ENCODE assay signal across 23 cellular contexts in the genomic region with DNA sequence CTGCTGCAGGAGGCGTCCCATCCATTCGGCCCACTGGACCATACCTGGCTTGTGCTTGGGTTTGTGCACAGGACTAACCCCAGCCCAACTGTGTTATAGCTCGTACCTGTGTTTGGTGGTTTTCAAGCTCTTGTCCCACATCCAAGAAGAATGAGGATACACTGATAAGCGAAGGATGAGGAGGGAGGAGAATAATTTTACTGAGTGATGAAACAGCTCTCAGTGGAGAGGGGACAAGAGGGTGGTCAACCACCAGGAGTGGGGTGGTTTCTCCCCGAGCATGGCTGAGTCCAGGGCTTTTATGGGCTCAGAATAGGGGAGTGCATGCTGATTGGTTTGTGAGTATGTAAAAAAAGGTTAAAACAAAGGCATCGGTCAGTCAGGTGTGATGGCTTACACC. TPM values are rescaled to one million over a fixed set of nuclear protein-coding genes. Genes with fewer than 3 reads are reported as not detected.
DNase-seq lines count a peak whose midpoint lies in the region; ATAC-seq, FAIRE-seq and TF ChIP-seq lines count a peak whose summit lies in the region.
"Had no signal": no experiment of that assay in that cellular context is flagged by ENCODE, and none has a peak within 500 bp of the region (broad histone marks: within the 10 kb centered on the region; RNA-seq: fewer than 3 reads in every experiment).

No MANE protein-coding gene starts in this region.

- H3K36me3 ChIP-seq in K562 (ENCODE audit: control insufficient read depth, insufficient read depth, low read length), result no peaks in the 10 kb centered on the region; the same call in 2 of the 3 replicates

- H3K4me3 ChIP-seq in K562, result no peak overlapping the region
- H3K4me3 ChIP-seq: A549 had no signal

- H3K9me3 ChIP-seq in K562 (replicated peaks; ENCODE audit: control insufficient read depth, insufficient read depth, low read depth, low read length) (peaks cover 12% of the 10 kb centered on the region), T-helper 17 cell (ENCODE audit: control insufficient read depth, low read length, poor library complexity, severe bottlenecking) (no peaks in the 10 kb centered on the region)
- H3K9me3 ChIP-seq: A549 had no signal

- peaks cover 7 to 18% of the 10 kb centered on the region in 2 experiments for H3K4me1 ChIP-seq in K562 (replicated peaks in 1 of 2; ENCODE audit: control insufficient read depth in 2 of 2, insufficient read depth in 2 of 2, low read length in 2 of 2)
- H3K4me1 ChIP-seq: A549, Caco-2 had no signal

- in situ Hi-C loops in K562 (cut with MboI), result no loop called here

- no peaks in the 10 kb centered on the region for H3K27me3 Mint-ChIP-seq in T-helper 17 cell
- H3K27me3 Mint-ChIP-seq: B cell; CD4-positive, alpha-beta T cell had no signal

- peak overlapping the region; percentile 53; the same call in 1 of the 2 replicates for H2AFZ ChIP-seq in K562 (ENCODE audit: low read depth, low read length)

- ATAC-seq in K562 (no peak), T-helper 17 cell (no peak)
- ATAC-seq: A549; CD8-positive, alpha-beta T cell had no signal

- BruUV-seq in K562 (replicated peaks; lab: Mats Ljungman, UMichigan), result no TSS peak

- H3K9ac ChIP-seq in K562 (ENCODE audit: insufficient read depth in 1 of 2, low read depth in 2 of 2, low read length in 2 of 2), result no peak overlapping the region
- H3K9ac ChIP-seq: BLaER1 treated with 17β-estradiol and CSF1 and Interleukin-3, amounts not matched to agents 10 nM and 100 nM had no signal

- DNase-seq in DMS53 (lab: John Stamatoyannopoulos, UW) (peak; percentile 25), DMS53 treated with DMSO at 0.1 percent for 48 hours (lab: John Stamatoyannopoulos, UW; ENCODE audit: unreplicated experiment) (no peak), K562 (ENCODE audit: extremely low read depth in 1 of 4, low spot score in 3 of 4) (peak in 1 of 4 experiments; percentile 26), T-helper 17 cell (no peak), GOT3 (lab: John Stamatoyannopoulos, UW) (no peak)
- DNase-seq: AML-193; Caco-2; Calu3; CD4-positive, alpha-beta T cell; CD8-positive, alpha-beta T cell; DMS79 treated with DMSO at 0.1 percent for 48 hours; GF-D8 had no signal

- POLR2A ChIA-PET in K562 (lab: Yijun Ruan, JAX), result interaction anchor here (1.1 to 1.9 kb wide), 3 partner anchors 10 to 13 kb away, joined by 4 to 7 read pairs (median 6); no protein-coding TSS in a partner anchor

- no peak for TF ChIP-seq CTCF in K562 (IDR thresholded peaks at IDR 0.05 in 2 of 3, conservative IDR thresholded peaks at IDR 0.05 in 1 of 3; ENCODE audit: insufficient read depth in 2 of 3, low read depth in 1 of 3, low read length in 3 of 3)

- FAIRE-seq in K562 (lab: Jason Lieb, UNC), result no peak
- FAIRE-seq: A549, D721Med, G401.6, GM12891, GM19239 had no signal

- H3K4me3 Mint-ChIP-seq in T-helper 17 cell, result no peak overlapping the region
- H3K4me3 Mint-ChIP-seq: B cell; CD4-positive, alpha-beta T cell; CD8-positive, alpha-beta T cell had no signal

- no peak for TF ChIP-seq POLR2A in K562 (conservative IDR thresholded peaks at IDR 0.05)

- H3K79me2 ChIP-seq in K562 (ENCODE audit: control insufficient read depth, insufficient read depth, low read length), result no peaks in the 10 kb centered on the region

- TF ChIP-seq RAD21 in K562 (CRISPR knock-in tag; conservative IDR thresholded peaks at IDR 0.05 in 1 of 2, IDR thresholded peaks at IDR 0.05 in 1 of 2), result no peak

- no peaks in the 10 kb centered on the region for H3K27me3 ChIP-seq in K562 (ENCODE audit: control insufficient read depth in 2 of 2, insufficient read depth in 2 of 2, low read length in 2 of 2)
- H3K27me3 ChIP-seq: BLaER1 treated with 17β-estradiol and CSF1 and Interleukin-3, amounts not matched to agents 10 nM and 100 nM had no signal

- H3K27ac Mint-ChIP-seq in T-helper 17 cell, result no peak overlapping the region
- H3K27ac Mint-ChIP-seq: B cell; CD4-positive, alpha-beta T cell; CD8-positive, alpha-beta T cell had no signal

- no peak overlapping the region for H3K4me2 ChIP-seq in K562 (ENCODE audit: insufficient read depth, low read length)
- H3K4me2 ChIP-seq: A549; BLaER1 treated with 17β-estradiol and CSF1 and Interleukin-3, amounts not matched to agents 10 nM and 100 nM had no signal

- H4K20me1 ChIP-seq in K562 (replicated peaks; ENCODE audit: control insufficient read depth, insufficient read depth, low read length), result no peaks in the 10 kb centered on the region
- H4K20me1 ChIP-seq: BLaER1 treated with 17β-estradiol and CSF1 and Interleukin-3, amounts not matched to agents 10 nM and 100 nM had no signal

- H3K27ac ChIP-seq in K562 (ENCODE audit: extremely low read depth, low read depth, low read length), result 0 out of 3 replicates have a peak overlapping the region, but pooled peaks have one; percentile 45
- H3K27ac ChIP-seq: 22Rv1; A549; BLaER1 treated with 17β-estradiol and CSF1 and Interleukin-3, amounts not matched to agents 10 nM and 100 nM; C4-2B had no signal

- peaks cover 7% of the 10 kb centered on the region for H3K4me1 Mint-ChIP-seq in T-helper 17 cell

- intact Hi-C loops in K562 (cut with micrococcal nuclease), result no loop called here

- no peaks in the 10 kb centered on the region for H3K9me1 ChIP-seq in K562 (ENCODE audit: control insufficient read depth, insufficient read depth, low read length)

- H3K36me3 Mint-ChIP-seq in T-helper 17 cell (ENCODE audit: low read depth), result peaks cover 3% of the 10 kb centered on the region
- H3K36me3 Mint-ChIP-seq: CD8-positive, alpha-beta T cell had no signal

- WGBS in K562 (ENCODE audit: insufficient coverage, low coverage, missing lambda C conversion rate), result 79% methylated on average over 6 of the region's 6 CpGs

- TF ChIP-seq EP300 in K562 (IDR thresholded peaks at IDR 0.05; ENCODE audit: low read length), result no peak

- CTCF ChIA-PET in K562 (lab: Yijun Ruan, JAX; ENCODE audit: low intra/inter-chr PET ratio), result no interaction called here

TF ChIP-seq in K562, 482 proteins besides CTCF, POLR2A, EP300 and RAD21 (continues in another document):
- peak; percentile 67 for TF ChIP-seq ZFP36 (IDR thresholded peaks at IDR 0.05; ENCODE audit: low read depth, low read length, partially characterized antibody)
- no peak for TF ChIP-seq STAT5B (CRISPR knock-in tag; IDR thresholded peaks at IDR 0.05)
- peak; percentile 80; the same call in 1 of the 2 replicates for TF ChIP-seq CBX5 (IDR thresholded peaks at IDR 0.05; ENCODE audit: borderline replicate concordance, low read depth)
- no peak for TF ChIP-seq STAG1 (CRISPR knock-in tag; IDR thresholded peaks at IDR 0.05; ENCODE audit: borderline replicate concordance)
- TF ChIP-seq HMG20B (CRISPR knock-in tag; IDR thresholded peaks at IDR 0.05), result no peak
- TF ChIP-seq BRF2 (IDR thresholded peaks at IDR 0.05; ENCODE audit: borderline replicate concordance, insufficient read depth, insufficient read length), result no peak
- no peak for TF ChIP-seq MYC (IDR thresholded peaks at IDR 0.05; ENCODE audit: low read depth, low read length)
- TF ChIP-seq MYC (CRISPR knock-in tag; IDR thresholded peaks at IDR 0.05; ENCODE audit: borderline replicate concordance, low read depth), result no peak

RNA-seq across cellular contexts. Expression of gene USP48, which starts 12.1 kb away (rescaled TPM):
- total RNA-seq in K562 (2011; cell fraction: chromatin; rRNA removed; ENCODE audit: low replicate concordance), result 194 and 717 TPM in 2 replicates
- total RNA-seq in K562 (2011; cell fraction: nucleolus; rRNA removed), result 95.7 and 151 TPM in 2 replicates
- total RNA-seq in K562 (2011; cell fraction: nucleoplasm; rRNA removed), result 249 and 315 TPM in 2 replicates
- total RNA-seq in K562 (2014; rRNA removed), result 89.9 and 91.0 TPM in 2 replicates
- 106 and 120 TPM in 2 replicates for total RNA-seq in K562 (2014; rRNA removed; fragmentation: Illumina TruSeq; extraction: Trizol)
- total RNA-seq in K562 (2015; rRNA removed; fragmentation: Illumina TruSeq; extraction: Trizol), result 102 and 109 TPM in 2 replicates
- total RNA-seq in K562 (2021), result 123 TPM in 2 replicates
- 78.6 and 97.2 TPM in 2 replicates for polyA plus RNA-seq in K562 (2011; rRNA removed)
- 13.8 and 29.6 TPM in 2 replicates for polyA plus RNA-seq in K562 (2011; cell fraction: cytosol; rRNA removed)
- polyA plus RNA-seq in K562 (2011; cell fraction: nucleus; rRNA removed), result 94.2 and 106 TPM in 2 replicates
- polyA plus RNA-seq in K562 (2012), result 92.9 and 103 TPM in 2 replicates
- polyA plus RNA-seq in K562 (2014; fragmentation: Illumina TruSeq; extraction: Trizol), result 101 and 121 TPM in 2 replicates
- polyA plus RNA-seq in K562 (2014; fragmentation: Nextera tagmentation; extraction: Ambion mirVana), result 10 to 100 TPM; 23.3 to 30.3 TPM
- 101 and 106 TPM in 2 replicates for polyA plus RNA-seq in K562 (2014; rRNA removed)
- polyA minus RNA-seq in K562 (2011; rRNA and poly(A)+ RNA removed), result 149 and 168 TPM in 2 replicates
- polyA minus RNA-seq in K562 (2011; cell fraction: cytosol; rRNA and poly(A)+ RNA removed), result 39.7 and 45.1 TPM in 2 replicates
- 77.0 and 154 TPM in 2 replicates for polyA minus RNA-seq in K562 (2011; cell fraction: nucleus; rRNA and poly(A)+ RNA removed)
- 10 to 100 TPM; 84.3 to 93.3 TPM for total RNA-seq in T-helper 17 cell

RNA-seq across cellular contexts. Expression of gene LDLRAD2, which starts 17.0 kb away (rescaled TPM):
- not detected in 2 replicates for total RNA-seq in K562 (2011; cell fraction: chromatin; rRNA removed; ENCODE audit: low replicate concordance)
- 0.13 TPM in 1 of 2 replicates, not detected in the other for total RNA-seq in K562 (2011; cell fraction: nucleolus; rRNA removed)
- not detected in 2 replicates for total RNA-seq in K562 (2011; cell fraction: nucleoplasm; rRNA removed)
- total RNA-seq in K562 (2014; rRNA removed), result not detected in 2 replicates
- not detected in 2 replicates for total RNA-seq in K562 (2014; rRNA removed; fragmentation: Illumina TruSeq; extraction: Trizol)
- not detected in 2 replicates for total RNA-seq in K562 (2015; rRNA removed; fragmentation: Illumina TruSeq; extraction: Trizol)
- not detected in 2 replicates for total RNA-seq in K562 (2021)
- polyA plus RNA-seq in K562 (2011; rRNA removed), result not detected in 2 replicates
- not detected in 2 replicates for polyA plus RNA-seq in K562 (2011; cell fraction: cytosol; rRNA removed)
- 0.10 TPM in 1 of 2 replicates, not detected in the other for polyA plus RNA-seq in K562 (2011; cell fraction: nucleus; rRNA removed)
- polyA plus RNA-seq in K562 (2012), result 5.8 and 7.0 TPM in 2 replicates
- polyA plus RNA-seq in K562 (2014; fragmentation: Illumina TruSeq; extraction: Trizol), result not detected in 2 replicates
- under 1 TPM; 0.45 to 0.48 TPM for polyA plus RNA-seq in K562 (2014; fragmentation: Nextera tagmentation; extraction: Ambion mirVana)
- not detected in 2 replicates for polyA plus RNA-seq in K562 (2014; rRNA removed)
- polyA minus RNA-seq in K562 (2011; rRNA and poly(A)+ RNA removed), result not detected in 2 replicates
- not detected in 2 replicates for polyA minus RNA-seq in K562 (2011; cell fraction: cytosol; rRNA and poly(A)+ RNA removed)
- not detected in 2 replicates for polyA minus RNA-seq in K562 (2011; cell fraction: nucleus; rRNA and poly(A)+ RNA removed)
- total RNA-seq in T-helper 17 cell, result not detected
- total RNA-seq: A172; Caco-2; Calu3; CD4-positive, alpha-beta T cell; CD8-positive, alpha-beta T cell had no signal
- polyA plus RNA-seq: BJ had no signal
